13 cellular contexts compared by ENCODE assay signal in the genomic region with DNA sequence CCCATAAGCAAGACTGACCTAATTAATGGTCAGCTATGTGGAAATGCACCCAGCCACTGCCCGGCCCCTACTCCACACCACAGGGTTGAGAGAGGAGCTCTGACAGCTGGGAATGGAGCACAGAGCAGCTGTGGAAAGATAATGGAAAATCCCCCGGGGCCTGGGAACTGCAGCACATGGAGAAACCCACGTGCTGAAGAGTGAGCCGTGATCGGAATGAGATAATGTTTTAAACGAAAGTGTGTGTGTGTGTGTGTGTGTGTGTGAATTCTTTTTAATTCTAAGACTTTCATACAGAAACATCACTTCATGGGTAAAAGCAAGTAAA. TPM values are rescaled to one million over a fixed set of nuclear protein-coding genes. Genes with fewer than 3 reads are reported as not detected.
DNase-seq lines count a peak whose midpoint lies in the region; FAIRE-seq and TF ChIP-seq lines count a peak whose summit lies in the region.
"Had no signal": no experiment of that assay in that cellular context is flagged by ENCODE, and none has a peak within 500 bp of the region (broad histone marks: within the 10 kb centered on the region; RNA-seq: fewer than 3 reads in every experiment).

No MANE protein-coding gene starts in this region.

- H3K79me2 ChIP-seq in hepatocyte = no peaks in the 10 kb centered on the region

- H4K20me1 ChIP-seq in hepatocyte (ENCODE audit: insufficient read depth, poor library complexity, severe bottlenecking) = no peaks in the 10 kb centered on the region

- H3K27me3 ChIP-seq in hepatocyte = no peaks in the 10 kb centered on the region

- 35% methylated on average over 6 of the region's 6 CpGs for WGBS in hepatocyte (ENCODE audit: low lambda C conversion rate, missing lambda C conversion rate)

- H3K4me1 ChIP-seq in hepatocyte (ENCODE audit: insufficient read depth) = peaks cover 22% of the 10 kb centered on the region

- no peak for TF ChIP-seq CTCF in choroid plexus epithelial cell (conservative IDR thresholded peaks at IDR 0.05; ENCODE audit: low read depth, low read length)
- TF ChIP-seq CTCF in hepatocyte (IDR thresholded peaks at IDR 0.05; ENCODE audit: poor library complexity) = no peak
- TF ChIP-seq CTCF in D721Med (IDR thresholded peaks at IDR 0.05; ENCODE audit: insufficient read depth, missing control alignments) = no peak

- DNase-seq in M059J (ENCODE audit: low read depth) (peak; percentile 39), choroid plexus epithelial cell (ENCODE audit: low read depth) (peak; percentile 49), hepatocyte (ENCODE audit: low spot score) (peak; percentile 74), stromal cell of bone marrow (ENCODE audit: low read depth) (peak; percentile 21), D721Med (ENCODE audit: insufficient read length, low spot score) (no peak), GM12892 (ENCODE audit: insufficient read length) (no peak), NCI-H510A (lab: John Stamatoyannopoulos, UW) (no peak)
- DNase-seq: HCEC 1CT; naive thymus-derived CD4-positive, alpha-beta T cell; NCI-H1436 treated with DMSO at 0.1 percent for 48 hours; PC-9; T1000 had no signal

- no peak overlapping the region for H2AFZ ChIP-seq in hepatocyte
- H2AFZ ChIP-seq: PC-9 had no signal

- H3K36me3 ChIP-seq in hepatocyte (replicated peaks; ENCODE audit: insufficient read depth, low read depth) = no peaks in the 10 kb centered on the region

- peak overlapping the region; percentile 34 for H3K4me2 ChIP-seq in hepatocyte
- H3K4me2 ChIP-seq: PC-9 had no signal

- TF ChIP-seq POLR2A in GM12892 (IDR thresholded peaks at IDR 0.05; ENCODE audit: low read depth, low read length) = no peak

- no peak overlapping the region for H3K4me3 ChIP-seq in choroid plexus epithelial cell (ENCODE audit: low read depth, low read length)
- no peak overlapping the region for H3K4me3 ChIP-seq in hepatocyte
- H3K4me3 ChIP-seq: GM12878, PC-9 had no signal

- H3K9me2 ChIP-seq in hepatocyte (replicated peaks; ENCODE audit: insufficient read depth) = no peaks in the 10 kb centered on the region

- H3K27ac ChIP-seq in hepatocyte = peak overlapping the region; percentile 59
- H3K27ac ChIP-seq: PC-9 had no signal

- FAIRE-seq in D721Med (lab: Jason Lieb, UNC) (no peak), GM12892 (lab: Jason Lieb, UNC) (no peak)
- FAIRE-seq: GM12878 had no signal

- H3K9me3 ChIP-seq in hepatocyte (ENCODE audit: low read depth) = no peaks in the 10 kb centered on the region

RNA-seq across cellular contexts. Expression of gene SLC12A7, which starts 13.1 kb away (rescaled TPM):
- total RNA-seq in M059J (2014; rRNA removed; shearing (Covaris generic)) = 6.9 and 14.2 TPM in 2 replicates
- total RNA-seq in hepatocyte = 19.7 and 30.2 TPM in 2 replicates
- polyA plus RNA-seq in hepatocyte = 31.3 and 34.3 TPM in 2 replicates
- polyA plus RNA-seq in GM12892 (2012; ENCODE audit: missing spikeins) = 2.0 TPM

Comparison
In these comparisons a context has a peak if more than half of its experiments do, and no peak if none do; other contexts are left out.
1. DNase-seq: peak in M059J (single experiment), choroid plexus epithelial cell (single experiment), hepatocyte (single experiment) and stromal cell of bone marrow (single experiment); none in D721Med (single experiment), GM12892 (single experiment) and NCI-H510A (single experiment).